Comparison of ENCODE assay signal across 9 cellular contexts in the genomic region with DNA sequence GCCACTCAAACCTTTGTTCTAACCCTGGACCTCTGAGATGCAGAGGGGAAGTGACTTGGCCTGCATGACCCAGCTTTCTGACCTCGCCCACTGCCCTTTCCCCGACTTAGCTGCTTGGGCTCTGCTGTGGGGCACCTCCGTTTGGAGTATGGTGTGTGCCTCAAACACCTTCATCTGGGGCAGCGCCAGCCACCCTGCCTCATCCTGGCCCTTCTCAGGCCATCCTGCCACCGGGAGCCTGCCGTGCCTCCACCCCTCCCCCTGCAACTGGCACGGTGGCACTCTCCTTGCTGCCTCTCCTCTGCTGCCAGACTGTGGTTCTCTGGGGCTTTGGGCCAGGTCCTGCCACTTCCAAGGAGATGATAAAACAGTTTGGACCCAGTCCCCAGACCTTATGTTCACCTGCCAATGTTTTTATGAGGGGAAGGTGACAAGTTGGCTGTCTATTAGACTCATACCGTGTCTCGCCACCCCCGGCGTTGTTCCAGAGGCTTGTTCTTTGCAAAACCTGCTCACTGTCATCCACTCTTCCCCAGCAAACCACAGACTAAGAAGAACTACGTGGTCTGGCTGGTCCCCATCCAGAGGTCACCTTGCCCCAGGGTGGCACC. TPM values are rescaled to one million over a fixed set of nuclear protein-coding genes. Genes with fewer than 3 reads are reported as not detected.
A peak's percentile ranks its signal among the peaks of the same experiment; 100 is the strongest.
DNase-seq lines count a peak whose midpoint lies in the region; ATAC-seq and TF ChIP-seq lines count a peak whose summit lies in the region.
"Had no signal": no experiment of that assay in that cellular context is flagged by ENCODE, and none has a peak within 500 bp of the region (broad histone marks: within the 10 kb centered on the region; RNA-seq: fewer than 3 reads in every experiment).

No MANE protein-coding gene starts in this region.

- H3K27me3 ChIP-seq in ascending aorta, result no peaks in the 10 kb centered on the region
- H3K27me3 ChIP-seq in lower lobe of right lung (ENCODE audit: low read depth), result no peaks in the 10 kb centered on the region
- H3K27me3 ChIP-seq in uterus, result no peaks in the 10 kb centered on the region

- peak overlapping the region; percentile 90 for H3K27ac Mint-ChIP-seq in activated naive CD4-positive, alpha-beta T cell treated with anti-CD3 and anti-CD28 coated beads, Interleukin-2, amount 50 U/mL, for 24 hours

- intact Hi-C loops in ascending aorta (cut with DNase I), result no loop called here
- intact Hi-C loops in lower lobe of right lung (cut with DNase I), result no loop called here
- intact Hi-C loops in uterus (cut with DNase I; ENCODE audit: low total_unique reads), result no loop called here

- peaks cover 27 to 35% of the 10 kb centered on the region in 2 donors for H3K4me1 ChIP-seq in ascending aorta
- H3K4me1 ChIP-seq in lower lobe of right lung, result peaks cover 99% of the 10 kb centered on the region
- peaks cover 0 to 7% of the 10 kb centered on the region in 2 donors for H3K4me1 ChIP-seq in uterus

- H3K36me3 ChIP-seq in ascending aorta, result no peaks in the 10 kb centered on the region
- H3K36me3 ChIP-seq in lower lobe of right lung, result no peaks in the 10 kb centered on the region
- H3K36me3 ChIP-seq in uterus, result no peaks in the 10 kb centered on the region

- no peak overlapping the region for H3K4me3 ChIP-seq in ascending aorta
- H3K4me3 ChIP-seq in lower lobe of right lung, result peak overlapping the region; percentile 2
- H3K4me3 ChIP-seq in uterus, result no peak overlapping the region

- DNase-seq in activated naive CD4-positive, alpha-beta T cell (lab: John Stamatoyannopoulos, UW), result no peak
- DNase-seq in ascending aorta (ENCODE audit: low spot score in 2 of 2), result no peak
- peak; percentile 82 for DNase-seq in lower lobe of right lung
- DNase-seq in uterus, result no peak
- DNase-seq in OCI-M2 (lab: John Stamatoyannopoulos, UW; ENCODE audit: unreplicated experiment), result no peak
- no peak for DNase-seq in stimulated activated naive CD4-positive, alpha-beta T cell (lab: John Stamatoyannopoulos, UW)
- DNase-seq: kidney glomerular epithelial cell had no signal

- peak overlapping the region; percentile 59 for H3K4me3 Mint-ChIP-seq in activated naive CD4-positive, alpha-beta T cell treated with anti-CD3 and anti-CD28 coated beads, Interleukin-2, amount 50 U/mL, for 24 hours

- TF ChIP-seq CTCF in ascending aorta (IDR thresholded peaks at IDR 0.05) (no peak), lower lobe of right lung (IDR thresholded peaks at IDR 0.05) (no peak), uterus (IDR thresholded peaks at IDR 0.05) (no peak)

- no peaks in the 10 kb centered on the region for H3K9me3 ChIP-seq in ascending aorta
- H3K9me3 ChIP-seq in lower lobe of right lung, result no peaks in the 10 kb centered on the region
- H3K9me3 ChIP-seq in uterus, result no peaks in the 10 kb centered on the region

- H3K4me1 Mint-ChIP-seq in activated naive CD4-positive, alpha-beta T cell treated with anti-CD3 and anti-CD28 coated beads, Interleukin-2, amount 50 U/mL, for 24 hours, result peaks cover 66% of the 10 kb centered on the region

- H3K9me3 Mint-ChIP-seq in activated naive CD4-positive, alpha-beta T cell treated with anti-CD3 and anti-CD28 coated beads, Interleukin-2, amount 50 U/mL, for 24 hours, result no peaks in the 10 kb centered on the region

- H3K36me3 Mint-ChIP-seq in activated naive CD4-positive, alpha-beta T cell treated with anti-CD3 and anti-CD28 coated beads, Interleukin-2, amount 50 U/mL, for 24 hours, result peaks cover 1% of the 10 kb centered on the region

- ATAC-seq in lower lobe of right lung, result peak; percentile 4 to 20
- ATAC-seq in GM19452 (IDR thresholded peaks at IDR 0.05; ENCODE audit: unreplicated experiment), result no peak

- H3K27ac ChIP-seq in ascending aorta (peak overlapping the region; percentile 47 to 82), lower lobe of right lung (peak overlapping the region; percentile 91), uterus (peak overlapping the region; percentile 7 to 40)

- no peak for TF ChIP-seq POLR2A in uterus (IDR thresholded peaks at IDR 0.05)

- H3K27me3 Mint-ChIP-seq in activated naive CD4-positive, alpha-beta T cell treated with anti-CD3 and anti-CD28 coated beads, Interleukin-2, amount 50 U/mL, for 24 hours, result no peaks in the 10 kb centered on the region

RNA-seq across cellular contexts. Expression of gene SLC6A6, which starts 32.2 kb away (rescaled TPM):
- total RNA-seq in ascending aorta, result 78.1 TPM
- 84.0 TPM for total RNA-seq in lower lobe of right lung
- total RNA-seq in uterus, result 10 to 100 TPM; 15.9 to 37.5 (median 18.0) TPM

Comparison
In these comparisons a context has a peak if more than half of its experiments do, and no peak if none do; other contexts are left out.
1. H3K27ac ChIP-seq: peak in every context shown above with its lines; median percentile 91 in lower lobe of right lung; 64 in ascending aorta; 24 in uterus.